Comparison of ENCODE assay signal across 8 cellular contexts in genomic region chr5:52948418-52949076, GRCh38. TPM values are rescaled to one million over a fixed set of nuclear protein-coding genes. Genes with fewer than 3 reads are reported as not detected.
A peak's percentile ranks its signal among the peaks of the same experiment; 100 is the strongest.
DNase-seq lines count a peak whose midpoint lies in the region; ATAC-seq, FAIRE-seq and TF ChIP-seq lines count a peak whose summit lies in the region.

No MANE protein-coding gene starts in this region.

- H3K27ac ChIP-seq in 22Rv1 (no peak overlapping the region), GM12878 (ENCODE audit: control insufficient read depth, insufficient read depth) (no peak overlapping the region)

- no TSS peak for BruUV-seq in GM12878 (replicated peaks; lab: Mats Ljungman, UMichigan)

- TF ChIP-seq EP300 in GM12878 (IDR thresholded peaks at IDR 0.05; ENCODE audit: borderline replicate concordance in 1 of 2, control insufficient read depth in 1 of 2, low read depth in 2 of 2, low read length in 2 of 2) = no peak

- H3K4me1 ChIP-seq in GM12878 (ENCODE audit: control insufficient read depth, insufficient read depth, low read length) = no peaks in the 10 kb centered on the region

- intact Hi-C loops in GM12878 (cut with micrococcal nuclease; ENCODE audit: unreplicated experiment) = loop anchor here (1.0 to 10.0 kb wide), 3 partner anchors 94 to 1276 kb away; no protein-coding TSS in a partner anchor

- RAD21 ChIA-PET in GM12878 (lab: Charles Lee; ENCODE audit: unreplicated experiment) = interaction anchor here (0.6 to 4.0 kb wide), 19 partner anchors 8 to 1286 kb away, joined by 3 to 49 read pairs (median 5); partner anchors contain the start of gene MOCS2

- SMC1A ChIA-PET in GM12878 (lab: Charles Lee; ENCODE audit: uncharacterized antibody, unreplicated experiment) = interaction anchor here (0.7 to 3.1 kb wide), 22 partner anchors 9 to 1268 kb away, joined by 3 to 51 read pairs (median 4); no protein-coding TSS in a partner anchor

- no peak overlapping the region for H3K9ac ChIP-seq in GM12878 (ENCODE audit: control insufficient read depth, insufficient read depth, low read length)

- TF ChIP-seq RAD21 in GM12878 (IDR thresholded peaks at IDR 0.05; ENCODE audit: insufficient read depth, low read depth, low read length) = peak; percentile 98

- H3K79me2 ChIP-seq in GM12878 (ENCODE audit: control insufficient read depth, insufficient read depth, low read length) = no peaks in the 10 kb centered on the region

- in situ Hi-C loops in GM13976 (cut with MboI; ENCODE audit: low sequenced_read_pairs, unreplicated experiment) (loop anchor here (5.0 kb wide), 1 partner anchor 149 kb away; no protein-coding TSS in a partner anchor), GM12878 (cut with MboI) (loop anchor here (5.0 kb wide), 1 partner anchor 149 kb away; no protein-coding TSS in a partner anchor)

- no peak for TF ChIP-seq POLR2A in GM12878 (IDR thresholded peaks at IDR 0.05; ENCODE audit: low read depth, low read length)

- TF ChIP-seq CTCF in 22Rv1 (IDR thresholded peaks at IDR 0.05) = peak; percentile 82
- peak; percentile 57 for TF ChIP-seq CTCF in GM13976 (IDR thresholded peaks at IDR 0.05; ENCODE audit: borderline replicate concordance, control extremely low read depth, extremely low read depth, insufficient read depth, missing control alignments)
- peak; percentile 72 to 78 (median 76) for TF ChIP-seq CTCF in GM12878 (IDR thresholded peaks at IDR 0.05 in 2 of 3, conservative IDR thresholded peaks at IDR 0.05 in 1 of 3; ENCODE audit: control insufficient read depth in 2 of 3, extremely low read depth in 1 of 3, insufficient read depth in 1 of 3, low read depth in 3 of 3, low read length in 3 of 3)

- no peaks in the 10 kb centered on the region for H3K36me3 ChIP-seq in GM12878 (ENCODE audit: control insufficient read depth in 2 of 2, insufficient read depth in 2 of 2, low read length in 1 of 2)

- ATAC-seq in HG02840 (IDR thresholded peaks at IDR 0.05; ENCODE audit: low FRiP score, unreplicated experiment) (peak; percentile 98), GM12878 (peak; percentile 99)

- no peaks in the 10 kb centered on the region for H3K9me3 ChIP-seq in GM12878 (replicated peaks; ENCODE audit: control insufficient read depth, insufficient read depth, low read length)

- 0% methylated on average over 1 of the region's 1 CpG for WGBS in GM12878 (ENCODE audit: insufficient coverage, insufficient replicate concordance, low lambda C conversion rate, missing lambda C conversion rate)

- CTCF ChIA-PET in GM12878 (lab: Yijun Ruan, JAX) = interaction anchor here (0.6 to 6.1 kb wide), 29 partner anchors 8 to 1286 kb away, joined by 3 to 127 read pairs (median 4); partner anchors contain the start of gene MOCS2

- H3K4me3 ChIP-seq in GM12878 = no peak overlapping the region

- POLR2A ChIA-PET in GM12878 (lab: Charles Lee) = interaction anchor here (1.3 kb wide), 1 partner anchor 145 kb away, joined by 6 read pairs; no protein-coding TSS in a partner anchor

- no peak overlapping the region for H2AFZ ChIP-seq in GM12878 (ENCODE audit: control insufficient read depth, low read depth, low read length)

- FAIRE-seq in GM12878 (lab: Jason Lieb, UNC) = peak; percentile 83

- peak; percentile 59 for DNase-seq in GM13976 (ENCODE audit: low spot score)
- DNase-seq in NCI-H1436 treated with DMSO at 0.1 percent for 48 hours (lab: John Stamatoyannopoulos, UW) = peak; percentile 5
- peak; percentile 19 for DNase-seq in T-helper 22 cell (ENCODE audit: low read depth)
- peak; percentile 42 for DNase-seq in GM12878 (ENCODE audit: low read depth, low spot score)
- DNase-seq in iPS-NIHi7 (ENCODE audit: extremely low spot score) = peak; percentile 60
- DNase-seq in stimulated activated CD4-positive, alpha-beta T cell treated with anti-CD3 and anti-CD28 coated beads, Interleukin-12 subunit alpha, Interleukin-12 subunit beta, amount 100 ng/mL, for 4 hours = peak; percentile 30

- no peak overlapping the region for H3K4me2 ChIP-seq in GM12878 (ENCODE audit: control insufficient read depth, insufficient read depth)

- H4K20me1 ChIP-seq in GM12878 (ENCODE audit: control insufficient read depth, insufficient read depth) = no peaks in the 10 kb centered on the region

- H3K27me3 ChIP-seq in GM12878 (replicated peaks in 1 of 2; ENCODE audit: control insufficient read depth in 2 of 2, insufficient read depth in 2 of 2, low read length in 1 of 2) = no peaks in the 10 kb centered on the region

TF ChIP-seq in GM12878, 131 proteins besides CTCF, POLR2A, EP300 and RAD21:
- TF ChIP-seq SPI1 (IDR thresholded peaks at IDR 0.05; ENCODE audit: borderline replicate concordance, insufficient read depth, low read depth, low read length) (peak; percentile 74), SMARCA5 (IDR thresholded peaks at IDR 0.05) (0 out of 2 replicates have a peak, but pooled peaks have one; percentile 35), SMC3 (IDR thresholded peaks at IDR 0.05; ENCODE audit: borderline replicate concordance, low read length) (peak; percentile 76), CBFB (IDR thresholded peaks at IDR 0.05; ENCODE audit: low read depth) (no peak), RUNX3 (IDR thresholded peaks at IDR 0.05; ENCODE audit: low read length) (peak; percentile 42; the same call in 1 of the 2 replicates), SMAD1 (IDR thresholded peaks at IDR 0.05; ENCODE audit: low read depth, partially characterized antibody) (no peak)
- TF ChIP-seq, protein P1, sequence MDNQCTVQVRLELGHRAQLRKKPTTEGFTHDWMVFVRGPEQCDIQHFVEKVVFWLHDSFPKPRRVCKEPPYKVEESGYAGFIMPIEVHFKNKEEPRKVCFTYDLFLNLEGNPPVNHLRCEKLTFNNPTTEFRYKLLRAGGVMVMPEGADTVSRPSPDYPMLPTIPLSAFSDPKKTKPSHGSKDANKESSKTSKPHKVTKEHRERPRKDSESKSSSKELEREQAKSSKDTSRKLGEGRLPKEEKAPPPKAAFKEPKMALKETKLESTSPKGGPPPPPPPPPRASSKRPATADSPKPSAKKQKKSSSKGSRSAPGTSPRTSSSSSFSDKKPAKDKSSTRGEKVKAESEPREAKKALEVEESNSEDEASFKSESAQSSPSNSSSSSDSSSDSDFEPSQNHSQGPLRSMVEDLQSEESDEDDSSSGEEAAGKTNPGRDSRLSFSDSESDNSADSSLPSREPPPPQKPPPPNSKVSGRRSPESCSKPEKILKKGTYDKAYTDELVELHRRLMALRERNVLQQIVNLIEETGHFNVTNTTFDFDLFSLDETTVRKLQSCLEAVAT (IDR thresholded peaks at IDR 0.05) = no peak

RNA-seq across cellular contexts. Expression of gene ITGA2, which starts 40.6 kb away (rescaled TPM):
- not detected in 2 replicates for total RNA-seq in GM12878 (2013; cell fraction: nucleolus; rRNA removed)
- total RNA-seq in GM12878 (2014; rRNA removed) (not detected in 2 replicates), GM12878 (2014; rRNA removed; fragmentation: Illumina TruSeq; extraction: Trizol) (not detected in 2 replicates), GM12878 (2021) (0.13 TPM in 2 replicates)
- polyA plus RNA-seq in GM12878 (2011; ENCODE audit: low read depth) = 0.07 TPM
- polyA plus RNA-seq in GM12878 (2011; rRNA removed) (0.01 TPM in 1 of 2 replicates, not detected in the other), GM12878 (2014; fragmentation: Illumina TruSeq; extraction: Trizol) (not detected in 2 replicates), GM12878 (2014; fragmentation: Nextera tagmentation; extraction: Ambion mirVana) (under 1 TPM in 1 of 2 experiments, not detected in 1; under 0.01 TPM), GM12878 (2014; rRNA removed) (0.04 TPM in 1 of 2 replicates, not detected in the other), GM12878 (2016; fragmentation: Nextera tagmentation; extraction: Ambion mirVana) (not detected)
- polyA plus RNA-seq in GM12878 (2011; cell fraction: cytosol; rRNA removed) = under 0.01 TPM in 1 of 2 replicates, not detected in the other
- not detected in 2 replicates for polyA plus RNA-seq in GM12878 (2011; cell fraction: nucleus; rRNA removed)
- 0.04 and 0.07 TPM in 2 replicates for polyA plus RNA-seq in GM12878 (2012)
- not detected in 2 replicates for polyA minus RNA-seq in GM12878 (2011; rRNA and poly(A)+ RNA removed)
- not detected in 2 replicates for polyA minus RNA-seq in GM12878 (2011; cell fraction: cytosol; rRNA and poly(A)+ RNA removed)
- polyA minus RNA-seq in GM12878 (2011; cell fraction: nucleus; rRNA and poly(A)+ RNA removed) = not detected in 2 replicates

Comparison
In these comparisons a context has a peak if more than half of its experiments do, and no peak if none do; other contexts are left out.
1. DNase-seq: peak in every context shown above with its lines; median percentile 60 in iPS-NIHi7; 59 in GM13976; 42 in GM12878; 30 in stimulated activated CD4-positive, alpha-beta T cell treated with anti-CD3 and anti-CD28 coated beads, Interleukin-12 subunit alpha, Interleukin-12 subunit beta, amount 100 ng/mL, for 4 hours; 19 in T-helper 22 cell; 5 in NCI-H1436 treated with DMSO at 0.1 percent for 48 hours.